Comparison of ENCODE assay signal across 8 cellular contexts in genomic region chr6:26104457-26105108, GRCh38. TPM values are rescaled to one million over a fixed set of nuclear protein-coding genes. Genes with fewer than 3 reads are reported as not detected.
A peak's percentile ranks its signal among the peaks of the same experiment; 100 is the strongest.
DNase-seq lines count a peak whose midpoint lies in the region; ATAC-seq, FAIRE-seq and TF ChIP-seq lines count a peak whose summit lies in the region.

No MANE protein-coding gene starts in this region.

- H3K27me3 ChIP-seq in heart right ventricle (no peaks in the 10 kb centered on the region), skeletal muscle satellite cell (ENCODE audit: control insufficient read depth, insufficient read depth, low read length) (no peaks in the 10 kb centered on the region)

- no peak for TF ChIP-seq CTCF in WI38 (IDR thresholded peaks at IDR 0.05; ENCODE audit: low read depth, low read length)
- no peak for TF ChIP-seq CTCF in heart right ventricle (IDR thresholded peaks at IDR 0.05)

- H3K4me2 ChIP-seq in skeletal muscle satellite cell (ENCODE audit: low read length), result peak overlapping the region; percentile 94

- WGBS in heart right ventricle, 2 donors, result 47 to 56% methylated on average over 22 of the region's 22 CpGs

- H3K4me3 ChIP-seq in WI38 (ENCODE audit: low read depth, low read length), result peak overlapping the region; percentile 64
- H3K4me3 ChIP-seq in heart right ventricle, result peak overlapping the region; percentile 22 to 75 (median 60)
- peak overlapping the region; percentile 77 for H3K4me3 ChIP-seq in skeletal muscle satellite cell (ENCODE audit: low read length)

- DNase-seq in Caki2 (ENCODE audit: low read depth), result peak; percentile 75
- DNase-seq in heart right ventricle, result no peak
- no peak for DNase-seq in GM12892 (ENCODE audit: insufficient read length)
- no peak for DNase-seq in T1000 (lab: John Stamatoyannopoulos, UW)

- no peak for TF ChIP-seq POLR2A in GM12892 (IDR thresholded peaks at IDR 0.05; ENCODE audit: low read depth, low read length)

- in situ Hi-C loops in Caki2 (cut with HindIII; ENCODE audit: low pct_unique_long_range_greater_than_20kb, low sequenced_read_pairs), result no loop called here

- H3K36me3 ChIP-seq in heart right ventricle (no peaks in the 10 kb centered on the region), skeletal muscle satellite cell (ENCODE audit: insufficient read depth, low read length) (no peaks in the 10 kb centered on the region)

- peak; percentile 2 for ATAC-seq in HG02870 (IDR thresholded peaks at IDR 0.05; ENCODE audit: unreplicated experiment)
- peak in 2 of 8 donors; percentile 2 to 13 for ATAC-seq in heart right ventricle
- no peak for ATAC-seq in HG03469 (IDR thresholded peaks at IDR 0.05; ENCODE audit: unreplicated experiment)

- FAIRE-seq in GM12892 (lab: Jason Lieb, UNC), result no peak

- intact Hi-C loops in heart right ventricle (cut with DNase I), result loop anchor here in 2 of 10 donors (2.0 to 10.0 kb wide), 2 partner anchors 18 to 50 kb away; a partner anchor contains a TSS

- H3K27ac ChIP-seq in heart right ventricle, result peak overlapping the region in 9 of 10 donors; percentile 65 to 91 (median 81)

- H3K9me3 ChIP-seq in heart right ventricle (no peaks in the 10 kb centered on the region), skeletal muscle satellite cell (replicated peaks; ENCODE audit: low read length) (no peaks in the 10 kb centered on the region)

- peaks cover 0 to 20% (median 10%) of the 10 kb centered on the region in 9 donors for H3K4me1 ChIP-seq in heart right ventricle
- peaks cover 12% of the 10 kb centered on the region for H3K4me1 ChIP-seq in skeletal muscle satellite cell (ENCODE audit: control insufficient read depth, insufficient read depth, low read length)

- peak overlapping the region; percentile 72 for H3K9ac ChIP-seq in skeletal muscle satellite cell (ENCODE audit: low read depth, low read length)

RNA-seq across cellular contexts. Expression of gene HFE, which starts 17.4 kb away (rescaled TPM):
- total RNA-seq in Caki2 (2014; rRNA removed; shearing (Covaris generic); ENCODE audit: low replicate concordance), result 27.3 and 32.5 TPM in 2 replicates
- total RNA-seq in heart right ventricle, result 1 to 10 TPM; 2.4 to 7.7 (median 4.7) TPM
- polyA plus RNA-seq in heart right ventricle, result 1 to 10 TPM; 1.4 to 2.5 TPM
- total RNA-seq in skeletal muscle satellite cell (2012; rRNA removed), result 8.5 and 13.9 TPM in 2 replicates
- polyA plus RNA-seq in GM12892 (2012; ENCODE audit: missing spikeins), result 4.4 TPM
